Comparison of ENCODE assay signal across 25 cellular contexts in genomic region chr1:18015719-18016118, GRCh38.
"Had no signal": no experiment of that assay in that cellular context is flagged by ENCODE, and none has a peak within 500 bp of the region (broad histone marks: within the 10 kb centered on the region; RNA-seq: fewer than 3 reads in every experiment).

No MANE protein-coding gene starts in this region.

- H3K27ac ChIP-seq: coronary artery, VCaP had no signal

- H3K27me3 Mint-ChIP-seq: activated CD4-positive, alpha-beta T cell treated with anti-CD3 and anti-CD28 coated beads, Interleukin-2, amount 10 ng/mL, durations not matched to agents 7 days and 5 days had no signal

- H3K4me3 ChIP-seq: coronary artery had no signal

- H3K4me1 Mint-ChIP-seq: activated CD4-positive, alpha-beta T cell treated with anti-CD3 and anti-CD28 coated beads, Interleukin-2, amount 10 ng/mL, durations not matched to agents 7 days and 5 days; activated T-helper 17 cell treated with anti-CD3 and anti-CD28 coated beads, Interleukin-2, amount 50 U/mL, for 72 hours; central memory CD8-positive, alpha-beta T cell; T-helper 17 cell had no signal

- DNase-seq: activated CD4-positive, alpha-beta memory T cell treated with anti-CD3 and anti-CD28 coated beads for 36 hours; activated CD4-positive, alpha-beta T cell treated with anti-CD3 and anti-CD28 coated beads, Interleukin-2, amount 10 ng/mL, durations not matched to agents 7 days and 5 days; activated CD4-positive, CD25-positive, alpha-beta regulatory T cell; activated CD8-positive, alpha-beta memory T cell treated with anti-CD3 and anti-CD28 coated beads for 24 hours; activated gamma-delta T cell; activated naive CD4-positive, alpha-beta T cell treated with anti-CD3 and anti-CD28 coated beads for 36 hours; activated T-cell treated with anti-CD3 and anti-CD28 coated beads for 4 hours; activated T-cell treated with anti-CD3 and anti-CD28 coated beads, Interleukin-2, amount 50 U/mL, for 48 hours; amygdala; KG1; NCI-H1048; NCI-H146; NCI-H2081; NCI-H2171 treated with DMSO at 0.1 percent for 48 hours; NCI-H526 treated with DMSO at 0.1 percent for 48 hours; NCI-H82; SIG-M5; T-helper 17 cell; T-helper 9 cell had no signal

- H3K27ac Mint-ChIP-seq: activated CD4-positive, alpha-beta memory T cell treated with anti-CD3 and anti-CD28 coated beads for 36 hours; activated CD4-positive, alpha-beta T cell treated with anti-CD3 and anti-CD28 coated beads, Interleukin-2, amount 10 ng/mL, durations not matched to agents 7 days and 5 days; activated naive CD4-positive, alpha-beta T cell treated with anti-CD3 and anti-CD28 coated beads for 36 hours; activated naive CD8-positive, alpha-beta T cell; activated T-helper 17 cell treated with anti-CD3 and anti-CD28 coated beads, Interleukin-2, amount 50 U/mL, for 72 hours; brain; T-helper 17 cell had no signal

- H3K4me3 Mint-ChIP-seq: activated CD4-positive, alpha-beta memory T cell treated with anti-CD3 and anti-CD28 coated beads for 36 hours; activated CD4-positive, alpha-beta T cell treated with anti-CD3 and anti-CD28 coated beads, Interleukin-2, amount 10 ng/mL, durations not matched to agents 7 days and 5 days; activated naive CD4-positive, alpha-beta T cell treated with anti-CD3 and anti-CD28 coated beads for 36 hours; activated naive CD8-positive, alpha-beta T cell; activated T-helper 17 cell treated with anti-CD3 and anti-CD28 coated beads, Interleukin-2, amount 50 U/mL, for 72 hours; brain; central memory CD8-positive, alpha-beta T cell; T-helper 17 cell had no signal

- ATAC-seq: activated T-helper 17 cell treated with anti-CD3 and anti-CD28 coated beads, Interleukin-2, amount 50 U/mL, for 72 hours; T-helper 17 cell had no signal

- H3K9me3 Mint-ChIP-seq: activated CD4-positive, alpha-beta T cell treated with anti-CD3 and anti-CD28 coated beads, Interleukin-2, amount 10 ng/mL, durations not matched to agents 7 days and 5 days; activated naive CD4-positive, alpha-beta T cell treated with anti-CD3 and anti-CD28 coated beads for 36 hours; activated T-helper 17 cell treated with anti-CD3 and anti-CD28 coated beads, Interleukin-2, amount 50 U/mL, for 72 hours; central memory CD8-positive, alpha-beta T cell had no signal

- H3K36me3 Mint-ChIP-seq: activated CD4-positive, alpha-beta memory T cell treated with anti-CD3 and anti-CD28 coated beads for 36 hours; activated naive CD8-positive, alpha-beta T cell; brain had no signal
